ENCODE assay signal across 31 cellular contexts in genomic region chr6:2560903-2561698, GRCh38.
DNase-seq lines count a peak whose midpoint lies in the region; ATAC-seq and TF ChIP-seq lines count a peak whose summit lies in the region.
"Had no signal": no experiment of that assay in that cellular context is flagged by ENCODE, and none has a peak within 500 bp of the region (broad histone marks: within the 10 kb centered on the region; RNA-seq: fewer than 3 reads in every experiment).

No MANE protein-coding gene starts in this region.

- no peak overlapping the region for H2BK120ac ChIP-seq in neuronal stem cell (ENCODE audit: low read depth, low read length)

- H3K14ac ChIP-seq in neuronal stem cell (ENCODE audit: low read length), result no peak overlapping the region

- H3K79me1 ChIP-seq in neuronal stem cell (ENCODE audit: low read depth, low read length), result no peaks in the 10 kb centered on the region

- no peak overlapping the region for H2AK5ac ChIP-seq in neuronal stem cell (ENCODE audit: low read depth, low read length)

- H2BK5ac ChIP-seq in neuronal stem cell (ENCODE audit: low read length), result no peak overlapping the region

- peaks cover 0 to 5% of the 10 kb centered on the region in 2 donors for H3K4me1 Mint-ChIP-seq in stimulated activated naive B cell treated with anti-CD40 and anti-IgM and Interleukin-4, amounts not matched to agents 10 μg/mL and 1 μg/mL and 100 μg/mL, for 72 hours
- H3K4me1 Mint-ChIP-seq: endodermal cell had no signal

- intact Hi-C loops in right cardiac atrium (cut with DNase I), result no loop called here
- intact Hi-C loops in cardiac septum (cut with DNase I), result no loop called here
- intact Hi-C loops in upper lobe of right lung (cut with DNase I), result no loop called here

- no peak overlapping the region for H3K27ac Mint-ChIP-seq in stimulated activated naive B cell treated with anti-CD40 and anti-IgM and Interleukin-4, amounts not matched to agents 10 μg/mL and 1 μg/mL and 100 μg/mL, for 72 hours
- H3K27ac Mint-ChIP-seq: activated T-cell treated with anti-CD3 and anti-CD28 coated beads, Interleukin-2, amount 50 U/mL, for 72 hours; CD4-positive, CD25-positive, alpha-beta regulatory T cell; dendritic cell treated with granulocyte-macrophage colony-stimulating factor and Interleukin-4, amounts not matched to agents 40 ng/mL and 50 ng/mL, for 4 days; endodermal cell; naive thymus-derived CD8-positive, alpha-beta T cell had no signal

- no peaks in the 10 kb centered on the region for H3K4me1 ChIP-seq in right cardiac atrium (ENCODE audit: control insufficient read depth, insufficient read depth, low read length)
- peaks cover 3 to 10% of the 10 kb centered on the region in 2 donors for H3K4me1 ChIP-seq in neuronal stem cell (ENCODE audit: control insufficient read depth in 2 of 2, insufficient read depth in 1 of 2, low read depth in 1 of 2, low read length in 2 of 2)
- no peaks in the 10 kb centered on the region for H3K4me1 ChIP-seq in Peyer's patch
- H3K4me1 ChIP-seq in upper lobe of right lung, result no peaks in the 10 kb centered on the region
- H3K4me1 ChIP-seq: pancreas, sigmoid colon, transverse colon had no signal

- no peaks in the 10 kb centered on the region for H3K36me3 Mint-ChIP-seq in stimulated activated naive B cell treated with anti-CD40 and anti-IgM and Interleukin-4, amounts not matched to agents 10 μg/mL and 1 μg/mL and 100 μg/mL, for 72 hours
- H3K36me3 Mint-ChIP-seq: CD4-positive, CD25-positive, alpha-beta regulatory T cell; naive thymus-derived CD8-positive, alpha-beta T cell had no signal

- no peak overlapping the region for H3K27ac ChIP-seq in right cardiac atrium (ENCODE audit: low read length)
- H3K27ac ChIP-seq in neuronal stem cell (replicated peaks; ENCODE audit: low read length), result no peak overlapping the region
- no peak overlapping the region for H3K27ac ChIP-seq in Peyer's patch
- H3K27ac ChIP-seq in upper lobe of right lung, result no peak overlapping the region
- H3K27ac ChIP-seq: pancreas, sigmoid colon, transverse colon had no signal

- no peaks in the 10 kb centered on the region for H3K27me3 ChIP-seq in right cardiac atrium (ENCODE audit: control insufficient read depth, insufficient read depth)
- peaks cover 0 to 7% (median 0%) of the 10 kb centered on the region in 3 experiments for H3K27me3 ChIP-seq in neuronal stem cell (ENCODE audit: control insufficient read depth in 3 of 3, insufficient read depth in 3 of 3, low read depth in 1 of 3, low read length in 3 of 3)
- H3K27me3 ChIP-seq in Peyer's patch, result no peaks in the 10 kb centered on the region
- H3K27me3 ChIP-seq in upper lobe of right lung, result no peaks in the 10 kb centered on the region
- H3K27me3 ChIP-seq: heart left ventricle, pancreas, sigmoid colon, transverse colon had no signal

- H4K91ac ChIP-seq in neuronal stem cell (ENCODE audit: low read depth, low read length, poor library complexity), result no peak overlapping the region

- H3K9me3 Mint-ChIP-seq in stimulated activated naive B cell treated with anti-CD40 and anti-IgM and Interleukin-4, amounts not matched to agents 10 μg/mL and 1 μg/mL and 100 μg/mL, for 72 hours, result no peaks in the 10 kb centered on the region
- H3K9me3 Mint-ChIP-seq: activated T-cell treated with anti-CD3 and anti-CD28 coated beads, Interleukin-2, amount 50 U/mL, for 72 hours; CD4-positive, CD25-positive, alpha-beta regulatory T cell; central memory CD8-positive, alpha-beta T cell; dendritic cell treated with granulocyte-macrophage colony-stimulating factor and Interleukin-4, amounts not matched to agents 40 ng/mL and 50 ng/mL, for 4 days; endodermal cell; naive thymus-derived CD8-positive, alpha-beta T cell had no signal

- no peak overlapping the region for H3K18ac ChIP-seq in neuronal stem cell (ENCODE audit: low read length)

- H3K9me3 ChIP-seq in right cardiac atrium (ENCODE audit: control insufficient read depth, low read length) (no peaks in the 10 kb centered on the region), neuronal stem cell (replicated peaks in 1 of 2; ENCODE audit: control insufficient read depth in 2 of 2, insufficient read depth in 1 of 2, low read depth in 1 of 2, low read length in 2 of 2) (no peaks in the 10 kb centered on the region), Peyer's patch (no peaks in the 10 kb centered on the region), upper lobe of right lung (no peaks in the 10 kb centered on the region)
- H3K9me3 ChIP-seq: heart left ventricle, pancreas, sigmoid colon, transverse colon had no signal

- H2BK12ac ChIP-seq in neuronal stem cell (ENCODE audit: low read length), result no peak overlapping the region

- no peak overlapping the region for H3K23ac ChIP-seq in neuronal stem cell (ENCODE audit: low read depth, low read length, poor library complexity)

- H3K27me3 Mint-ChIP-seq in stimulated activated naive B cell treated with anti-CD40 and anti-IgM and Interleukin-4, amounts not matched to agents 10 μg/mL and 1 μg/mL and 100 μg/mL, for 72 hours, result peaks cover 18 to 32% of the 10 kb centered on the region in 2 donors

- no peak overlapping the region for H4K8ac ChIP-seq in neuronal stem cell (ENCODE audit: low read depth, low read length)

- peak overlapping the region; percentile 60 for H2AFZ ChIP-seq in neuronal stem cell (ENCODE audit: low read length)

- no peak overlapping the region for H2BK15ac ChIP-seq in neuronal stem cell (ENCODE audit: low read length)

- TF ChIP-seq CTCF in Peyer's patch (IDR thresholded peaks at IDR 0.05) (no peak), upper lobe of right lung (IDR thresholded peaks at IDR 0.05) (no peak)

- DNase-seq in right cardiac atrium (peak in 1 of 3 donors; percentile 53), cardiac septum (ENCODE audit: low spot score) (no peak), globus pallidus (ENCODE audit: low spot score) (peak; percentile 16), neuronal stem cell (ENCODE audit: low spot score) (no peak), NCI-H69 (lab: John Stamatoyannopoulos, UW) (no peak), Peyer's patch (no peak), upper lobe of right lung (no peak)
- DNase-seq in stimulated activated naive B cell treated with anti-CD40 and anti-IgM and Interleukin-4, amounts not matched to agents 10 μg/mL and 1 μg/mL and 100 μg/mL, for 72 hours, result no peak
- DNase-seq: activated CD4-positive, alpha-beta T cell treated with anti-CD3 and anti-CD28 coated beads, Interleukin-2, amount 50 U/mL, for 48 hours; activated CD4-positive, CD25-positive, alpha-beta regulatory T cell treated with anti-CD3 and anti-CD28 coated beads, Interleukin-2, amount 50 U/mL, for 72 hours; activated T-cell treated with anti-CD3 and anti-CD28 coated beads, Interleukin-2, amount 50 U/mL, for 72 hours; Calu3; CD4-positive, CD25-positive, alpha-beta regulatory T cell; endodermal cell; heart left ventricle; islet precursor cell; left ventricle myocardium superior; naive thymus-derived CD8-positive, alpha-beta T cell; NCI-H1105; NCI-H187; NCI-H526 treated with DMSO at 0.1 percent for 48 hours; pancreas; PC-3; sigmoid colon; stimulated activated CD4-positive, alpha-beta T cell treated with anti-CD3 and anti-CD28 coated beads, Interleukin-4, amount 100 ng/mL, for 1 hour; T-helper 2 cell; transverse colon had no signal

- 53% methylated on average over 12 of the region's 12 CpGs for WGBS in right cardiac atrium
- no CpG with 5 or more reads among the region's 12 CpGs for WGBS in neuronal stem cell (ENCODE audit: extremely low coverage in 2 of 2, insufficient read length in 2 of 2, insufficient replicate concordance in 1 of 2), 2 donors

- no peak overlapping the region for H3K4me3 Mint-ChIP-seq in stimulated activated naive B cell treated with anti-CD40 and anti-IgM and Interleukin-4, amounts not matched to agents 10 μg/mL and 1 μg/mL and 100 μg/mL, for 72 hours
- H3K4me3 Mint-ChIP-seq: activated T-cell treated with anti-CD3 and anti-CD28 coated beads, Interleukin-2, amount 50 U/mL, for 72 hours; CD4-positive, CD25-positive, alpha-beta regulatory T cell; central memory CD8-positive, alpha-beta T cell; dendritic cell treated with granulocyte-macrophage colony-stimulating factor and Interleukin-4, amounts not matched to agents 40 ng/mL and 50 ng/mL, for 4 days; endodermal cell; naive thymus-derived CD8-positive, alpha-beta T cell had no signal

- H3K9ac ChIP-seq in neuronal stem cell (ENCODE audit: low read depth, low read length, poor library complexity), result no peak overlapping the region

- H3K4me3 ChIP-seq in right cardiac atrium (ENCODE audit: low read length) (no peak overlapping the region), neuronal stem cell (ENCODE audit: low read length in 2 of 2) (no peak overlapping the region), Peyer's patch (no peak overlapping the region), upper lobe of right lung (no peak overlapping the region)
- H3K4me3 ChIP-seq: heart left ventricle, pancreas, sigmoid colon, transverse colon had no signal

- TF ChIP-seq POLR2A in Peyer's patch (IDR thresholded peaks at IDR 0.05), result no peak

- no peak overlapping the region for H3K4me2 ChIP-seq in neuronal stem cell (ENCODE audit: insufficient read depth, low read length, poor library complexity, severe bottlenecking)

- ATAC-seq in right cardiac atrium, result peak; percentile 46 to 57
- ATAC-seq in stimulated activated naive B cell treated with anti-CD40 and anti-IgM and Interleukin-4, amounts not matched to agents 10 μg/mL and 1 μg/mL and 100 μg/mL, for 72 hours (replicated peaks), result no peak
- no peak for ATAC-seq in upper lobe of right lung
- ATAC-seq: activated T-cell treated with anti-CD3 and anti-CD28 coated beads, Interleukin-2, amount 50 U/mL, for 72 hours; esophagus mucosa; left ventricle myocardium superior; naive thymus-derived CD8-positive, alpha-beta T cell; pancreas; PC-3; Right ventricle myocardium inferior had no signal

- no peak overlapping the region for H3K4ac ChIP-seq in neuronal stem cell (ENCODE audit: low read length)

- no peaks in the 10 kb centered on the region for H3K36me3 ChIP-seq in neuronal stem cell (replicated peaks in 1 of 2; ENCODE audit: control insufficient read depth in 2 of 2, insufficient read depth in 2 of 2, low read length in 2 of 2)
- no peaks in the 10 kb centered on the region for H3K36me3 ChIP-seq in Peyer's patch
- H3K36me3 ChIP-seq in upper lobe of right lung, result no peaks in the 10 kb centered on the region
- H3K36me3 ChIP-seq: heart left ventricle, pancreas, sigmoid colon, transverse colon had no signal

Comparison
In these comparisons a context has a peak if more than half of its experiments do, and no peak if none do; other contexts are left out.
1. ATAC-seq: peak in right cardiac atrium (2 of 2); none in stimulated activated naive B cell treated with anti-CD40 and anti-IgM and Interleukin-4, amounts not matched to agents 10 μg/mL and 1 μg/mL and 100 μg/mL, for 72 hours (0 of 2) and upper lobe of right lung (single experiment).